In genomic region chr17:18411377-18411864, GRCh38 we compare ENCODE assay signal across 9 cellular contexts. TPM values are rescaled to one million over a fixed set of nuclear protein-coding genes. Genes with fewer than 3 reads are reported as not detected.
DNase-seq lines count a peak whose midpoint lies in the region; ATAC-seq and TF ChIP-seq lines count a peak whose summit lies in the region.
"Not testable (repeated sequence)": the region's sequence is repeated elsewhere in the genome, so short reads cannot be mapped to it uniquely, and the experiment has no call there.
"Had no signal": no experiment of that assay in that cellular context is flagged by ENCODE, and none has a peak within 500 bp of the region (broad histone marks: within the 10 kb centered on the region; RNA-seq: fewer than 3 reads in every experiment).

No MANE protein-coding gene starts in this region.

- TF ChIP-seq CTCF in astrocyte of the cerebellum (IDR thresholded peaks at IDR 0.05; ENCODE audit: low read depth, low read length, missing control alignments); spleen (IDR thresholded peaks at IDR 0.05 in 8 of 11, conservative IDR thresholded peaks at IDR 0.05 in 3 of 11): not testable (repeated sequence)

- peak; percentile 16 for DNase-seq in NCI-H1105 treated with DMSO at 0.1 percent for 48 hours (lab: John Stamatoyannopoulos, UW)
- DNase-seq in astrocyte of the cerebellum (ENCODE audit: low read depth); spleen: not testable (repeated sequence)
- peak; percentile 47 for DNase-seq in fibroblast of the conjunctiva (ENCODE audit: low read depth)

- in situ Hi-C loops in astrocyte of the cerebellum (cut with HindIII; ENCODE audit: low sequenced_read_pairs), result not testable (repeated sequence)

- peak; percentile 22 for ATAC-seq in GM18498 (IDR thresholded peaks at IDR 0.05; ENCODE audit: unreplicated experiment)
- peak; percentile 27 to 39 for ATAC-seq in activated CD4-positive, CD25-positive, alpha-beta regulatory T cell treated with anti-CD3 and anti-CD28 coated beads, Interleukin-2, amount 50 U/mL, for 24 hours

- intact Hi-C loops in spleen (cut with DNase I; ENCODE audit: low total_unique reads), result not testable (repeated sequence)

- not testable (repeated sequence) for H3K4me1 ChIP-seq in mononuclear cell (ENCODE audit: insufficient read depth, low read length)
- H3K4me1 ChIP-seq in spleen, result peaks cover 0 to 25% (median 4%) of the 10 kb centered on the region in 6 donors

- peak overlapping the region; percentile 54 for H3K4me3 ChIP-seq in astrocyte of the cerebellum (ENCODE audit: low read depth, low read length)
- H3K4me3 ChIP-seq in mononuclear cell (ENCODE audit: low read length), result peak overlapping the region; percentile 45
- H3K4me3 ChIP-seq in spleen, result peak overlapping the region in 7 of 8 donors; percentile 19 to 70 (median 46)

- 0 to 2% (median 1%) methylated on average over 19 to 25 of the region's 25 CpGs for WGBS in spleen, 5 donors

- not testable (repeated sequence) for TF ChIP-seq POLR2A in spleen (IDR thresholded peaks at IDR 0.05)

- H3K36me3 ChIP-seq in spleen, result not testable (repeated sequence)

- H3K27me3 ChIP-seq in mononuclear cell (ENCODE audit: insufficient read depth, low read length); spleen (replicated peaks in 1 of 7): not testable (repeated sequence)

- H3K9me3 ChIP-seq in mononuclear cell (ENCODE audit: low read depth, low read length); spleen: not testable (repeated sequence)

- H3K27ac ChIP-seq in spleen, result peak overlapping the region in 4 of 8 donors; percentile 43 to 75 (median 72)

RNA-seq across cellular contexts. Expression of gene EVPLL, which starts 33.8 kb away (rescaled TPM):
- total RNA-seq in mononuclear cell, result not detected
- total RNA-seq in spleen, result not detected
- not detected for polyA plus RNA-seq in spleen
- total RNA-seq: lung microvascular endothelial cell had no signal
- polyA plus RNA-seq: HepG2 had no signal

RNA-seq across cellular contexts. Expression of gene SHMT1, which starts 48.1 kb away (rescaled TPM):
- total RNA-seq in mononuclear cell, result 3.1 TPM
- 10 to 100 TPM; 28.4 to 68.7 (median 47.8) TPM for total RNA-seq in spleen
- polyA plus RNA-seq in spleen, result 10 to 100 TPM in 2 of 3 donors, 1 to 10 TPM in 1; 9.1 to 26.2 (median 18.1) TPM
